8 cellular contexts compared by ENCODE assay signal in the genomic region with DNA sequence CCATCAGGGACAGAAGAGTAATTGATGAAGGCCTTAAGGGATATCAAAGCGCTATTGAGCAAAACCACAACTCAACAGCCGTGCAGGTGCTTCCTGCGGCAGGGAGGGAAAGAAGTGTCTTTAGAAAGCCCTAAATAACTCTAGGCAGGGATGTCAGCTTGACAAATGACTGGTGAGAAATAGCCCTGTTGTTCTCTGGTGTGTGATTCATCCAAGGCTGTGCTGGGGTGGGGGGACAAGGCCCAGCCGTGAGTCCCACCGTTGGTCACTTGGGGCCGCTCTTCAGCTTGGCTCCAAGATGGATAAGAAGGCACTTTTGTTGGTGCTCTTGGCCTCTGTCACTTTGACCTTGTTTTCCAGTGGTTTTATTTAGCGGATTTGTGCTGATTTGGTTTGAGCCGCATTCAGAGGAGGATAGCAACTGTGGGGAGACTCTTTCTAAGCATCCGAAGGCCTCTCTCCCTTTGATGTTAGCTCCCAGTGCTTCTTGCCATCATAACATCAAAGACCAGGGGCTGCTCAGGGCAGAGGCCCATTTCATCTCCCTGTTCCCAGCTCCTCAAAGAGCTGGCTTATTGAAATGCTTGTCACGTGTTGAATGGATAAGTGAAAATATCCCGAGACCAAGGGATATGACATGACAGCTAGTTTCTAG.
A peak's percentile ranks its signal among the peaks of the same experiment; 100 is the strongest.
DNase-seq lines count a peak whose midpoint lies in the region; ATAC-seq and TF ChIP-seq lines count a peak whose summit lies in the region.

No MANE protein-coding gene starts in this region.

- no peak overlapping the region for H3K4me2 ChIP-seq in neural progenitor cell

- DNase-seq in DMS153 (lab: John Stamatoyannopoulos, UW) = peak; percentile 63
- no peak for DNase-seq in DMS153 treated with DMSO at 0.1 percent for 48 hours (lab: John Stamatoyannopoulos, UW; ENCODE audit: unreplicated experiment)
- DNase-seq in SHP77 treated with DMSO at 0.1 percent for 48 hours (lab: John Stamatoyannopoulos, UW) = peak; percentile 56
- DNase-seq in esophagus squamous epithelium (lab: John Stamatoyannopoulos, UW) = no peak
- peak; percentile 59 for DNase-seq in neural progenitor cell (ENCODE audit: low spot score)
- DNase-seq in GM03348 (ENCODE audit: low spot score) = no peak

- H3K36me3 Mint-ChIP-seq in neural progenitor cell = no peaks in the 10 kb centered on the region

- TF ChIP-seq CTCF in esophagus squamous epithelium (IDR thresholded peaks at IDR 0.05) (peak in 4 of 6 experiments; percentile 21 to 35 (median 28)), neural progenitor cell (IDR thresholded peaks at IDR 0.05) (peak; percentile 54)

- WGBS in esophagus squamous epithelium, 2 donors = 43 to 52% methylated on average over 10 to 11 of the region's 11 CpGs

- H3K79me2 ChIP-seq in neural progenitor cell (ENCODE audit: low read depth) = no peaks in the 10 kb centered on the region

- H3K27ac Mint-ChIP-seq in neural progenitor cell = peak overlapping the region; percentile 19

- no peak for TF ChIP-seq POLR2A in esophagus squamous epithelium (IDR thresholded peaks at IDR 0.05)

- peak; percentile 66 for ATAC-seq in HG03354 (IDR thresholded peaks at IDR 0.05; ENCODE audit: poor library complexity, severe bottlenecking, unreplicated experiment)
- ATAC-seq in GM19452 (IDR thresholded peaks at IDR 0.05; ENCODE audit: unreplicated experiment) = no peak

- H3K27me3 Mint-ChIP-seq in neural progenitor cell (ENCODE audit: insufficient read depth, low read depth) = peaks cover 8% of the 10 kb centered on the region

- H3K27ac ChIP-seq in esophagus squamous epithelium (peak overlapping the region in 2 of 4 donors; percentile 44 to 57), neural progenitor cell (no peak overlapping the region)

- H4K20me1 ChIP-seq in neural progenitor cell (ENCODE audit: low read depth) = no peaks in the 10 kb centered on the region

- H3K4me1 Mint-ChIP-seq in neural progenitor cell = peaks cover 13% of the 10 kb centered on the region

- no peak overlapping the region for H3K9ac ChIP-seq in neural progenitor cell

- H3K4me1 ChIP-seq in esophagus squamous epithelium = peaks cover 0 to 8% (median 8%) of the 10 kb centered on the region in 3 donors
- H3K4me1 ChIP-seq in neural progenitor cell = peaks cover 5% of the 10 kb centered on the region

- peaks cover 19% of the 10 kb centered on the region for H3K9me3 Mint-ChIP-seq in neural progenitor cell

- H3K27me3 ChIP-seq in esophagus squamous epithelium (no peaks in the 10 kb centered on the region), neural progenitor cell (no peaks in the 10 kb centered on the region)

- peak overlapping the region; percentile 21 for H3K4me3 Mint-ChIP-seq in neural progenitor cell

- intact Hi-C loops in esophagus squamous epithelium (cut with DNase I) = no loop called here

- H3K9me3 ChIP-seq in esophagus squamous epithelium (no peaks in the 10 kb centered on the region), neural progenitor cell (ENCODE audit: low read depth) (no peaks in the 10 kb centered on the region)

- H3K36me3 ChIP-seq in esophagus squamous epithelium = no peaks in the 10 kb centered on the region
- no peaks in the 10 kb centered on the region for H3K36me3 ChIP-seq in neural progenitor cell

- H3K4me3 ChIP-seq in esophagus squamous epithelium = no peak overlapping the region
- no peak overlapping the region for H3K4me3 ChIP-seq in neural progenitor cell

- H3F3A ChIP-seq in neural progenitor cell (ENCODE audit: low read depth) = no peaks in the 10 kb centered on the region

- H2AFZ ChIP-seq in neural progenitor cell (replicated peaks) = no peak overlapping the region

Comparison
In these comparisons a context has a peak if more than half of its experiments do, and no peak if none do; other contexts are left out.
1. DNase-seq: peak in DMS153 (single experiment), SHP77 treated with DMSO at 0.1 percent for 48 hours (single experiment) and neural progenitor cell (single experiment); none in DMS153 treated with DMSO at 0.1 percent for 48 hours (single experiment), esophagus squamous epithelium (single experiment) and GM03348 (single experiment).